ENCODE assay signal across 29 cellular contexts in the genomic region with DNA sequence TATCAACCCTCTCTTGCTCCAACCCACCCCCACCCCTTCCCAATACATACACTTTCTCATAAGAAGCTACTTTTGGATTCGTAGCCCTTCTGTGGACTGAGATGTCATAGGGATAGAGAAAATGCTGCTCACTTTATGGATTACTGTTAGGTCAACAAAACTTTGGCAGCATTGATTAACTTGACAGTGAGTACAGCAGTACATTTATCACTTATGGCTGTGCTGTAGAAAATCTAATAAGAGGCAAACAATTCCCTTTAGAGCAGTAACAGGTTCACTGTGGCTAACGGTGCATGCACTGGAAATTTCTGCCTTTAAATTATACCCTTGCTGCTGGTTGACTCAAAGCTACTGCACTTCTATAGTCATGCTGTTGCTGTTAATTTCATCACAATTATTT. TPM values are rescaled to one million over a fixed set of nuclear protein-coding genes. Genes with fewer than 3 reads are reported as not detected.
DNase-seq lines count a peak whose midpoint lies in the region; ATAC-seq, FAIRE-seq and TF ChIP-seq lines count a peak whose summit lies in the region.
"Had no signal": no experiment of that assay in that cellular context is flagged by ENCODE, and none has a peak within 500 bp of the region (broad histone marks: within the 10 kb centered on the region; RNA-seq: fewer than 3 reads in every experiment).

No MANE protein-coding gene starts in this region.

- intact Hi-C loops in HepG2 (cut with micrococcal nuclease; ENCODE audit: unreplicated experiment) = no loop called here
- intact Hi-C loops in pancreas (cut with DNase I) = no loop called here

- H3K36me3 ChIP-seq in HEK293 (ENCODE audit: control insufficient read depth in 2 of 2, insufficient read depth in 1 of 2, low read length in 2 of 2) (no peaks in the 10 kb centered on the region), HepG2 (replicated peaks in 1 of 2; ENCODE audit: control insufficient read depth in 1 of 2, insufficient read depth in 2 of 2, low read length in 2 of 2) (no peaks in the 10 kb centered on the region), pancreas (no peaks in the 10 kb centered on the region), mesenchymal stem cell (ENCODE audit: control insufficient read depth in 1 of 2, insufficient read depth in 2 of 2, low read depth in 1 of 2, low read length in 2 of 2) (peaks cover 0 to 6% of the 10 kb centered on the region in 2 experiments)
- H3K36me3 ChIP-seq: BE2C, BLaER1 had no signal

- FAIRE-seq in HepG2 (lab: Jason Lieb, UNC) (no peak), pancreas (lab: Jason Lieb, UNC) (no peak)
- FAIRE-seq: GM12878, GM12892, GM18507 had no signal

- ATAC-seq in HepG2 (peak; percentile 73), pancreas (peak; percentile 41 to 64 (median 42)), GM21825 (IDR thresholded peaks at IDR 0.05; ENCODE audit: unreplicated experiment) (no peak)
- ATAC-seq: GM12878 had no signal

- 64% methylated on average over 2 of the region's 2 CpGs for WGBS in HepG2 (ENCODE audit: low lambda C conversion rate)
- 16 to 17% methylated on average over 2 of the region's 2 CpGs for WGBS in pancreas, 2 donors
- WGBS in mesenchymal stem cell = 83% methylated on average over 2 of the region's 2 CpGs

- no peak overlapping the region for H2AFZ ChIP-seq in HepG2 (ENCODE audit: low read length)
- no peak overlapping the region for H2AFZ ChIP-seq in mesenchymal stem cell (ENCODE audit: low read depth, low read length)

- H2BK120ac ChIP-seq in mesenchymal stem cell (ENCODE audit: low read depth, low read length) = no peak overlapping the region

- CTCF ChIA-PET in HEK293 (lab: Yijun Ruan, JAX) = no interaction called here
- CTCF ChIA-PET in HepG2 (lab: Yijun Ruan, JAX; ENCODE audit: low intra/inter-chr PET ratio, low total read pairs) = no interaction called here

- no peak overlapping the region for H3K23ac ChIP-seq in mesenchymal stem cell (ENCODE audit: low read length in 2 of 2)

- TF ChIP-seq POLR2A in HepG2 (IDR thresholded peaks at IDR 0.05; ENCODE audit: insufficient read depth in 1 of 2, low read depth in 2 of 2, low read length in 2 of 2) = no peak

- no peak overlapping the region for H2AK5ac ChIP-seq in mesenchymal stem cell (ENCODE audit: low read length, severe bottlenecking)

- H3K9ac ChIP-seq in HepG2 (ENCODE audit: insufficient read depth, low read depth, low read length) (no peak overlapping the region), mesenchymal stem cell (ENCODE audit: low read length) (no peak overlapping the region)
- H3K9ac ChIP-seq: BLaER1 had no signal

- POLR2A ChIA-PET in HEK293 (lab: Yijun Ruan, JAX) = no interaction called here
- POLR2A ChIA-PET in HepG2 (lab: Yijun Ruan, JAX) = no interaction called here

- TF ChIP-seq EP300 in HepG2 (IDR thresholded peaks at IDR 0.05; ENCODE audit: low read depth in 2 of 2, low read length in 2 of 2) = no peak
- TF ChIP-seq EP300 in HepG2 (CRISPR knock-in tag; IDR thresholded peaks at IDR 0.05; ENCODE audit: borderline replicate concordance) = no peak

- no peak overlapping the region for H3K18ac ChIP-seq in mesenchymal stem cell (ENCODE audit: low read depth in 1 of 2, low read length in 2 of 2)

- no peak overlapping the region for H3K4ac ChIP-seq in mesenchymal stem cell (ENCODE audit: low read depth in 1 of 2, low read length in 2 of 2)

- H2BK15ac ChIP-seq in mesenchymal stem cell (ENCODE audit: low read depth, poor library complexity, severe bottlenecking) = no peak overlapping the region

- H3K4me2 ChIP-seq in HepG2 (ENCODE audit: low read depth, low read length) = no peak overlapping the region
- no peak overlapping the region for H3K4me2 ChIP-seq in mesenchymal stem cell (ENCODE audit: low read length, poor library complexity, severe bottlenecking)
- H3K4me2 ChIP-seq: BLaER1 had no signal

- DNase-seq in NCI-H69 (lab: John Stamatoyannopoulos, UW) (peak; percentile 20), HepG2 (ENCODE audit: low spot score) (no peak), pancreas (no peak), mesenchymal stem cell (no peak), amygdala (lab: John Stamatoyannopoulos, UW) (no peak), KBM-7 (no peak)
- DNase-seq: 8988T; ACHN; BE2C; C1 segment of cervical spinal cord; CD4-positive, alpha-beta memory T cell; CD4-positive, CD25-positive, alpha-beta regulatory T cell; CD8-positive, alpha-beta memory T cell; COR-L47; DMS 273 treated with DMSO at 0.1 percent for 48 hours; DMS153; DMS53; DMS79; DND-41; EL; GDM1 had no signal

- H3K14ac ChIP-seq in mesenchymal stem cell (ENCODE audit: low read length in 2 of 2) = no peak overlapping the region

- no peak for TF ChIP-seq RAD21 in HepG2 (CRISPR knock-in tag; IDR thresholded peaks at IDR 0.05)

- H4K8ac ChIP-seq in mesenchymal stem cell (ENCODE audit: low read length) = no peak overlapping the region

- no peak overlapping the region for H4K91ac ChIP-seq in mesenchymal stem cell (ENCODE audit: low read length)

- no TSS peak for BruUV-seq in HepG2 (replicated peaks; lab: Mats Ljungman, UMichigan)

- H3K4me1 ChIP-seq in HEK293 (ENCODE audit: control insufficient read depth, insufficient read depth, low read length) (peaks cover 11% of the 10 kb centered on the region), HepG2 (ENCODE audit: insufficient read depth, low read length) (peaks cover 30% of the 10 kb centered on the region), pancreas (peaks cover 7 to 34% (median 14%) of the 10 kb centered on the region in 3 donors), mesenchymal stem cell (ENCODE audit: control insufficient read depth, insufficient read depth, low read depth, low read length) (peaks cover 2% of the 10 kb centered on the region)
- H3K4me1 ChIP-seq: BE2C, BLaER1 had no signal

- H3K27me3 ChIP-seq in HepG2 (ENCODE audit: control insufficient read depth in 1 of 2, insufficient read depth in 2 of 2, low read length in 2 of 2) = no peaks in the 10 kb centered on the region
- no peaks in the 10 kb centered on the region for H3K27me3 ChIP-seq in pancreas
- no peaks in the 10 kb centered on the region for H3K27me3 ChIP-seq in mesenchymal stem cell (ENCODE audit: control insufficient read depth in 1 of 2, insufficient read depth in 1 of 2, low read length in 2 of 2)
- H3K27me3 ChIP-seq: BE2C, BLaER1 had no signal

- H2BK5ac ChIP-seq in mesenchymal stem cell (ENCODE audit: low read depth, low read length, poor library complexity, severe bottlenecking) = no peak overlapping the region

- H4K20me1 ChIP-seq in HepG2 (ENCODE audit: insufficient read depth, low read length) = no peaks in the 10 kb centered on the region
- H4K20me1 ChIP-seq: BLaER1 had no signal

- no peaks in the 10 kb centered on the region for H3K79me2 ChIP-seq in HepG2 (ENCODE audit: insufficient read depth, low read length)

- TF ChIP-seq CTCF in HEK293 (tag by site-specific recombination; IDR thresholded peaks at IDR 0.05) (no peak), HepG2 (CRISPR knock-in tag; IDR thresholded peaks at IDR 0.05) (no peak), pancreas (IDR thresholded peaks at IDR 0.05) (no peak)

- H3K27ac ChIP-seq in HEK293 (ENCODE audit: extremely low read depth, low read depth, low read length) = no peak overlapping the region
- no peak overlapping the region for H3K27ac ChIP-seq in HepG2 (ENCODE audit: extremely low read length, insufficient read depth, low read length)
- peak overlapping the region in 1 of 4 donors; percentile 65 for H3K27ac ChIP-seq in pancreas
- H3K27ac ChIP-seq in mesenchymal stem cell (ENCODE audit: low read length, poor library complexity, severe bottlenecking) = no peak overlapping the region
- H3K27ac ChIP-seq: BLaER1 had no signal

- H3K4me3 ChIP-seq in HEK293 (ENCODE audit: low read depth, low read length) (no peak overlapping the region), HepG2 (replicated peaks in 1 of 3; ENCODE audit: insufficient read depth in 1 of 3, low read depth in 2 of 3, low read length in 3 of 3) (no peak overlapping the region), pancreas (no peak overlapping the region), mesenchymal stem cell (ENCODE audit: insufficient read depth in 1 of 2, low read depth in 1 of 2, low read length in 2 of 2) (no peak overlapping the region)
- H3K4me3 ChIP-seq: BLaER1, GM12878 had no signal

- H3K9me3 ChIP-seq in HEK293 (ENCODE audit: control insufficient read depth, insufficient read depth, low read depth, low read length) (no peaks in the 10 kb centered on the region), HepG2 (ENCODE audit: low read length) (no peaks in the 10 kb centered on the region), pancreas (no peaks in the 10 kb centered on the region), mesenchymal stem cell (ENCODE audit: control insufficient read depth, low read length) (no peaks in the 10 kb centered on the region)
- H3K9me3 ChIP-seq: BE2C, BLaER1 had no signal

- peaks cover 19% of the 10 kb centered on the region for H3K79me1 ChIP-seq in mesenchymal stem cell (replicated peaks; ENCODE audit: low read length, poor library complexity, severe bottlenecking)

- in situ Hi-C loops in HepG2 (cut with HindIII; ENCODE audit: extremely low pct_ligation_motif_present, low pct_unique_long_range_greater_than_20kb) = no loop called here
- in situ Hi-C loops in KBM-7 (cut with MboI; ENCODE audit: low pct_unique_long_range_greater_than_20kb, low sequenced_read_pairs) = no loop called here

- no peak overlapping the region for H2BK12ac ChIP-seq in mesenchymal stem cell (ENCODE audit: low read length in 2 of 2)

RNA-seq across cellular contexts. Expression of a gene that starts 59.2 kb away (rescaled TPM):
- 9.9 and 17.2 TPM in 2 replicates for total RNA-seq in HepG2 (2016; rRNA removed; fragmentation: Illumina TruSeq; extraction: Trizol)
- 3.5 and 5.4 TPM in 2 replicates for total RNA-seq in HepG2 (2016; cell fraction: cytosol; rRNA removed; fragmentation: Illumina TruSeq; extraction: Trizol; ENCODE audit: low read depth)
- 11.5 and 18.9 TPM in 2 replicates for total RNA-seq in HepG2 (2016; cell fraction: insoluble cytoplasmic fraction; rRNA removed; fragmentation: Illumina TruSeq; extraction: Trizol)
- 6.8 and 8.3 TPM in 2 replicates for total RNA-seq in HepG2 (2016; cell fraction: membrane; rRNA removed; fragmentation: Illumina TruSeq; extraction: Trizol)
- total RNA-seq in HepG2 (2016; cell fraction: nucleus; rRNA removed; fragmentation: Illumina TruSeq; extraction: Trizol) = 17.3 and 18.0 TPM in 2 replicates
- polyA plus RNA-seq in HepG2 (2011; rRNA removed) = 5.1 and 6.2 TPM in 2 replicates
- 5.1 and 6.5 TPM in 2 replicates for polyA plus RNA-seq in HepG2 (2011; cell fraction: cytosol; rRNA removed)
- polyA plus RNA-seq in HepG2 (2011; cell fraction: nucleus; rRNA removed) = 3.0 and 3.7 TPM in 2 replicates
- 2.9 and 6.8 TPM in 2 replicates for polyA plus RNA-seq in HepG2 (2012)
- 5.5 and 6.1 TPM in 2 replicates for polyA plus RNA-seq in HepG2 (2016; cell fraction: cytosol; fragmentation: Illumina TruSeq; extraction: Trizol; ENCODE audit: low read depth)
- polyA plus RNA-seq in HepG2 (2016; cell fraction: insoluble cytoplasmic fraction; fragmentation: Illumina TruSeq; extraction: Trizol; ENCODE audit: low read depth) = 15.8 and 17.1 TPM in 2 replicates
- polyA plus RNA-seq in HepG2 (2016; cell fraction: membrane; fragmentation: Illumina TruSeq; extraction: Trizol; ENCODE audit: low read depth) = 8.5 and 8.7 TPM in 2 replicates
- polyA plus RNA-seq in HepG2 (2016; cell fraction: nucleus; fragmentation: Illumina TruSeq; extraction: Trizol; ENCODE audit: insufficient read depth, low read depth) = 38.3 and 40.5 TPM in 2 replicates
- 10.9 and 34.0 TPM in 2 replicates for polyA minus RNA-seq in HepG2 (2011; rRNA and poly(A)+ RNA removed; ENCODE audit: low replicate concordance)
- 3.0 and 3.1 TPM in 2 replicates for polyA minus RNA-seq in HepG2 (2011; cell fraction: cytosol; rRNA and poly(A)+ RNA removed)
- polyA minus RNA-seq in HepG2 (2011; cell fraction: nucleus; rRNA and poly(A)+ RNA removed) = 3.3 and 4.0 TPM in 2 replicates
- 10 to 100 TPM; 11.9 to 26.4 (median 14.2) TPM for total RNA-seq in pancreas
- 10 to 100 TPM; 12.5 to 13.0 TPM for polyA plus RNA-seq in pancreas
- 51.4 TPM for polyA plus RNA-seq in mesenchymal stem cell (2013, experiment 1 of 2)
- 54.3 TPM for polyA plus RNA-seq in mesenchymal stem cell (2013, experiment 2 of 2)
- total RNA-seq: A673; CD4-positive, alpha-beta memory T cell; CD4-positive, CD25-positive, alpha-beta regulatory T cell; CD8-positive, alpha-beta memory T cell had no signal
- polyA plus RNA-seq: CD14-positive monocyte; CD4-positive, alpha-beta memory T cell; CD4-positive, CD25-positive, alpha-beta regulatory T cell; CD8-positive, alpha-beta memory T cell had no signal
